ENCODE assay signal across 1 cellular context in the genomic region with DNA sequence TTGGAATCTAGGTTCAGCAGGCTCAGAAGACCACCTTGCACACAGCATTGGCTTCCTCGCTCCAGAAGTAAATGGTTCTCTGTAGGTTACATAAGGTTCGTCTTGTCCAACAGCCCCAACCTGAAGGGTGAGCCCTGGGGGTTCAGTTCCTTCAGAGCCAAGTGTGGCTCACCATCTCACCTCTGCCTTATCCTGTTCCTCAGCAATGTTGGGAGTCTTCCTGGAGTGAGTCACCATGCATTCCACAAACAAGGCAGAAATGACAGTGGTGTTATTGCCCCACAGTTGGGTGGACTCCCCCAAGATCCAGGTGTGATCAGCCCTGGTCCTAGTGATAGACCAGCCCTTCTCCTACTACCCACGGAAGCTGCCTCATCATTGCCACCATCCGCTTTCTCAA.
A peak's percentile ranks its signal among the peaks of the same experiment; 100 is the strongest.
TF ChIP-seq lines count a peak whose summit lies in the region.

No MANE protein-coding gene starts in this region.

TF ChIP-seq in HCT116, 20 proteins besides CTCF, POLR2A, EP300 and RAD21 (continued from another document):
- TF ChIP-seq EZH2phosphoT487 (IDR thresholded peaks at IDR 0.05; ENCODE audit: borderline replicate concordance): no peak
- no peak for TF ChIP-seq ZFX (IDR thresholded peaks at IDR 0.05)
- TF ChIP-seq EZH2 (IDR thresholded peaks at IDR 0.05): no peak
- TF ChIP-seq, protein P1, sequence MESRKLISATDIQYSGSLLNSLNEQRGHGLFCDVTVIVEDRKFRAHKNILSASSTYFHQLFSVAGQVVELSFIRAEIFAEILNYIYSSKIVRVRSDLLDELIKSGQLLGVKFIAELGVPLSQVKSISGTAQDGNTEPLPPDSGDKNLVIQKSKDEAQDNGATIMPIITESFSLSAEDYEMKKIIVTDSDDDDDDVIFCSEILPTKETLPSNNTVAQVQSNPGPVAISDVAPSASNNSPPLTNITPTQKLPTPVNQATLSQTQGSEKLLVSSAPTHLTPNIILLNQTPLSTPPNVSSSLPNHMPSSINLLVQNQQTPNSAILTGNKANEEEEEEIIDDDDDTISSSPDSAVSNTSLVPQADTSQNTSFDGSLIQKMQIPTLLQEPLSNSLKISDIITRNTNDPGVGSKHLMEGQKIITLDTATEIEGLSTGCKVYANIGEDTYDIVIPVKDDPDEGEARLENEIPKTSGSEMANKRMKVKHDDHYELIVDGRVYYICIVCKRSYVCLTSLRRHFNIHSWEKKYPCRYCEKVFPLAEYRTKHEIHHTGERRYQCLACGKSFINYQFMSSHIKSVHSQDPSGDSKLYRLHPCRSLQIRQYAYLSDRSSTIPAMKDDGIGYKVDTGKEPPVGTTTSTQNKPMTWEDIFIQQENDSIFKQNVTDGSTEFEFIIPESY (IDR thresholded peaks at IDR 0.05; ENCODE audit: extremely low read depth, insufficient replicate concordance, low read length): no peak
- no peak for TF ChIP-seq POLR2AphosphoS5 (IDR thresholded peaks at IDR 0.05; ENCODE audit: low read depth, low read length)
- TF ChIP-seq FOSL1 (IDR thresholded peaks at IDR 0.05; ENCODE audit: low read depth): peak; percentile 39; the same call in 1 of the 2 replicates
- peak; percentile 31; the same call in 1 of the 2 replicates for TF ChIP-seq SP1 (IDR thresholded peaks at IDR 0.05; ENCODE audit: low read depth)
- no peak for TF ChIP-seq ZNF274 (IDR thresholded peaks at IDR 0.05; ENCODE audit: low read depth, low read length)
- no peak for TF ChIP-seq SIN3A (IDR thresholded peaks at IDR 0.05; ENCODE audit: low read depth)
- no peak for TF ChIP-seq EGR1 (IDR thresholded peaks at IDR 0.05; ENCODE audit: low read depth)
- no peak for TF ChIP-seq SRF (IDR thresholded peaks at IDR 0.05; ENCODE audit: low read depth)
